Comparison of ENCODE assay signal across 24 cellular contexts in the genomic region with DNA sequence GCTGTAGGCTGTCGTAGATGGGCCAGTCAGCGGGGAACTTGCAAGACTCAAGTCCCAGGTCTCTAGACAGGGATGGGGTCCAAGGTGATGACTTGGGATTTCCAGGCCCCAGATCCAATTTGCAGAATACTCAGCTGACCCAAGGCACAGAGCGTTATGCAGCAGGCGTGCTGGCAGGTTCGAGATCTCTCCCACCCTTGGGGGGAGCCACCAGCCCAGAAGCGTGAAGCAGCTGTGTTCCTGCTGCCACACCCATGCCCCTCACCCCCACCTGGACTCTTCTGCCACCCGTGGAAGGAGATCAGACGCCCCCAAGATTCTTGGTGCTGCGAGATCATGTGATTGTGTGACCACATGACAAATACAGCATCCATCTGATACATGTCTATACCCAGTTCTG.
"Had no signal": no experiment of that assay in that cellular context is flagged by ENCODE, and none has a peak within 500 bp of the region (broad histone marks: within the 10 kb centered on the region; RNA-seq: fewer than 3 reads in every experiment).

No MANE protein-coding gene starts in this region.

- ATAC-seq: activated naive CD4-positive, alpha-beta T cell treated with anti-CD3 and anti-CD28 coated beads, Interleukin-2, amount 50 U/mL, for 72 hours; activated T-cell treated with anti-CD3 and anti-CD28 coated beads, Interleukin-2, amount 50 U/mL, for 72 hours; effector memory CD8-positive, alpha-beta T cell; esophagus mucosa had no signal

- H3K36me3 ChIP-seq: ascending aorta, breast epithelium, cardiac muscle cell had no signal

- DNase-seq: activated CD4-positive, alpha-beta memory T cell treated with anti-CD3 and anti-CD28 coated beads, Interleukin-2, amount 10 ng/mL, durations not matched to agents 7 days and 5 days; activated CD4-positive, alpha-beta T cell treated with anti-CD3 and anti-CD28 coated beads for 1 hour; activated CD4-positive, alpha-beta T cell treated with anti-CD3 and anti-CD28 coated beads for 4 hours; activated CD4-positive, alpha-beta T cell treated with anti-CD3 and anti-CD28 coated beads, Interleukin-2, amount 10 ng/mL, durations not matched to agents 7 days and 5 days; activated CD4-positive, alpha-beta T cell treated with anti-CD3 and anti-CD28 coated beads, Interleukin-2, amount 50 U/mL, for 4 hours; activated CD8-positive, alpha-beta memory T cell treated with anti-CD3 and anti-CD28 coated beads, Interleukin-2, amount 50 U/mL, for 48 hours; activated naive CD4-positive, alpha-beta T cell treated with anti-CD3 and anti-CD28 coated beads, Interleukin-2, amount 10 ng/mL, durations not matched to agents 7 days and 5 days; activated naive CD8-positive, alpha-beta T cell treated with anti-CD3 and anti-CD28 coated beads, Interleukin-2, amount 10 ng/mL, durations not matched to agents 7 days and 5 days; activated T-cell treated with anti-CD3 and anti-CD28 coated beads for 4 hours; activated T-cell treated with anti-CD3 and anti-CD28 coated beads, Interleukin-2, amount 50 U/mL, for 24 hours; activated T-cell treated with anti-CD3 and anti-CD28 coated beads, Interleukin-2, amount 50 U/mL, for 72 hours; cortex of kidney; dermis blood vessel endothelial cell; effector CD4-positive, alpha-beta T cell; effector memory CD8-positive, alpha-beta T cell; foreskin fibroblast; T-helper 2 cell had no signal

- H3K4me3 ChIP-seq: ascending aorta, breast epithelium, cardiac muscle cell had no signal

- H3K27me3 ChIP-seq: ascending aorta had no signal

- H3K9me3 ChIP-seq: ascending aorta, breast epithelium had no signal

- FAIRE-seq: endometrium, frontal cortex had no signal

- H3K4me1 ChIP-seq: ascending aorta, breast epithelium had no signal

- H3K27ac ChIP-seq: ascending aorta, breast epithelium, cardiac muscle cell had no signal
